In genomic region chr6:163288915-163289314, GRCh38 we compare ENCODE assay signal across 16 cellular contexts.
DNase-seq lines count a peak whose midpoint lies in the region; ATAC-seq and TF ChIP-seq lines count a peak whose summit lies in the region.
"Had no signal": no experiment of that assay in that cellular context is flagged by ENCODE, and none has a peak within 500 bp of the region (broad histone marks: within the 10 kb centered on the region; RNA-seq: fewer than 3 reads in every experiment).

No MANE protein-coding gene starts in this region.

- ATAC-seq in heart left ventricle (peak; percentile 87 to 95 (median 89)), psoas muscle (peak in 3 of 4 donors; percentile 14 to 50 (median 48)), HG02588 (IDR thresholded peaks at IDR 0.05; ENCODE audit: unreplicated experiment) (no peak)
- ATAC-seq: GM12878, HepG2 had no signal

- no peak for TF ChIP-seq POLR2A in heart left ventricle (IDR thresholded peaks at IDR 0.05)

- H3K9me3 ChIP-seq in heart left ventricle (no peaks in the 10 kb centered on the region), right atrium auricular region (no peaks in the 10 kb centered on the region), psoas muscle (no peaks in the 10 kb centered on the region)
- H3K9me3 ChIP-seq: BLaER1 treated with 17β-estradiol and CSF1 and Interleukin-3, amounts not matched to agents 10 nM and 100 nM; HAP-1 had no signal

- H3K4me1 Mint-ChIP-seq in activated naive CD4-positive, alpha-beta T cell treated with anti-CD3 and anti-CD28 coated beads for 36 hours (ENCODE audit: low read depth) = no peaks in the 10 kb centered on the region
- peaks cover 4% of the 10 kb centered on the region for H3K4me1 Mint-ChIP-seq in progenitor cell of endocrine pancreas (ENCODE audit: low read depth)
- H3K4me1 Mint-ChIP-seq: CD4-positive, CD25-positive, alpha-beta regulatory T cell had no signal

- no peak overlapping the region for H3K4me3 Mint-ChIP-seq in activated naive CD4-positive, alpha-beta T cell treated with anti-CD3 and anti-CD28 coated beads for 36 hours
- no peak overlapping the region for H3K4me3 Mint-ChIP-seq in progenitor cell of endocrine pancreas (ENCODE audit: low read depth)
- H3K4me3 Mint-ChIP-seq: CD4-positive, CD25-positive, alpha-beta regulatory T cell had no signal

- CTCF ChIA-PET in activated naive CD4-positive, alpha-beta T cell treated with anti-CD3 and anti-CD28 coated beads for 36 hours (lab: Charles Lee) = interaction anchor here (0.6 kb wide), 2 partner anchors 26 to 62 kb away, joined by 4 to 5 read pairs; no protein-coding TSS in a partner anchor

- no peak overlapping the region for H3K27ac Mint-ChIP-seq in activated naive CD4-positive, alpha-beta T cell treated with anti-CD3 and anti-CD28 coated beads for 36 hours
- H3K27ac Mint-ChIP-seq in progenitor cell of endocrine pancreas = no peak overlapping the region
- H3K27ac Mint-ChIP-seq: CD4-positive, CD25-positive, alpha-beta regulatory T cell had no signal

- H3K27me3 Mint-ChIP-seq in activated naive CD4-positive, alpha-beta T cell treated with anti-CD3 and anti-CD28 coated beads for 36 hours (ENCODE audit: low read depth) = peaks cover 3% of the 10 kb centered on the region
- H3K27me3 Mint-ChIP-seq in progenitor cell of endocrine pancreas = no peaks in the 10 kb centered on the region

- H3K4me3 ChIP-seq in heart left ventricle = no peak overlapping the region
- H3K4me3 ChIP-seq in right atrium auricular region = no peak overlapping the region
- H3K4me3 ChIP-seq in psoas muscle = peak overlapping the region; percentile 1
- H3K4me3 ChIP-seq: BLaER1 treated with 17β-estradiol and CSF1 and Interleukin-3, amounts not matched to agents 10 nM and 100 nM; GM12878; HAP-1 had no signal

- peak; percentile 58 for DNase-seq in Daoy (ENCODE audit: low read depth)
- DNase-seq in heart left ventricle = peak in 4 of 5 donors; percentile 70 to 87 (median 75)
- no peak for DNase-seq in right atrium auricular region (ENCODE audit: low spot score)
- DNase-seq in psoas muscle = no peak
- no peak for DNase-seq in activated naive CD4-positive, alpha-beta T cell treated with anti-CD3 and anti-CD28 coated beads for 36 hours
- DNase-seq in progenitor cell of endocrine pancreas (ENCODE audit: low spot score, unreplicated experiment) = no peak
- DNase-seq in GM20000 (ENCODE audit: low spot score) = no peak
- DNase-seq: AML-193; CD4-positive, CD25-positive, alpha-beta regulatory T cell; DMS53 had no signal

- H3K9me3 Mint-ChIP-seq in activated naive CD4-positive, alpha-beta T cell treated with anti-CD3 and anti-CD28 coated beads for 36 hours = no peaks in the 10 kb centered on the region
- H3K9me3 Mint-ChIP-seq in progenitor cell of endocrine pancreas (ENCODE audit: low read depth) = peaks cover 7% of the 10 kb centered on the region
- H3K9me3 Mint-ChIP-seq: CD4-positive, CD25-positive, alpha-beta regulatory T cell had no signal

- peaks cover 0 to 17% (median 1%) of the 10 kb centered on the region in 12 donors for H3K4me1 ChIP-seq in heart left ventricle
- no peaks in the 10 kb centered on the region for H3K4me1 ChIP-seq in right atrium auricular region
- peaks cover 26% of the 10 kb centered on the region for H3K4me1 ChIP-seq in psoas muscle
- H3K4me1 ChIP-seq: BLaER1 treated with 17β-estradiol and CSF1 and Interleukin-3, amounts not matched to agents 10 nM and 100 nM; HAP-1 had no signal

- WGBS in heart left ventricle, 4 donors = 47 to 67% (median 61%) methylated on average over 11 of the region's 11 CpGs
- 56 to 71% (median 66%) methylated on average over 11 of the region's 11 CpGs for WGBS in psoas muscle, 3 donors

- no peaks in the 10 kb centered on the region for H3K36me3 ChIP-seq in heart left ventricle
- no peaks in the 10 kb centered on the region for H3K36me3 ChIP-seq in right atrium auricular region
- no peaks in the 10 kb centered on the region for H3K36me3 ChIP-seq in psoas muscle (ENCODE audit: insufficient read depth in 1 of 2, low read depth in 1 of 2)
- H3K36me3 ChIP-seq: BLaER1 treated with 17β-estradiol and CSF1 and Interleukin-3, amounts not matched to agents 10 nM and 100 nM; HAP-1 had no signal

- no peaks in the 10 kb centered on the region for H3K27me3 ChIP-seq in heart left ventricle
- no peaks in the 10 kb centered on the region for H3K27me3 ChIP-seq in right atrium auricular region
- H3K27me3 ChIP-seq in psoas muscle (ENCODE audit: insufficient read depth in 3 of 3, low read length in 2 of 3) = no peaks in the 10 kb centered on the region
- H3K27me3 ChIP-seq: BLaER1 treated with 17β-estradiol and CSF1 and Interleukin-3, amounts not matched to agents 10 nM and 100 nM had no signal

- intact Hi-C loops in heart left ventricle (cut with DNase I) (loop anchor here in 2 of 10 donors (5.0 to 10.0 kb wide), 2 partner anchors 77 to 126 kb away; partner anchors contain the start of gene QKI (in 1 of the 2)), psoas muscle (cut with DNase I) (no loop called here)
- intact Hi-C loops in activated naive CD4-positive, alpha-beta T cell treated with anti-CD3 and anti-CD28 coated beads for 36 hours (cut with micrococcal nuclease) = no loop called here

- no peak for TF ChIP-seq CTCF in heart left ventricle (IDR thresholded peaks at IDR 0.05)
- TF ChIP-seq CTCF in right atrium auricular region (IDR thresholded peaks at IDR 0.05) = no peak
- no peak for TF ChIP-seq CTCF in psoas muscle (IDR thresholded peaks at IDR 0.05)
- no peak for TF ChIP-seq CTCF in progenitor cell of endocrine pancreas (IDR thresholded peaks at IDR 0.05; ENCODE audit: unreplicated experiment)
- no peak for TF ChIP-seq CTCF in GM20000 (IDR thresholded peaks at IDR 0.05; ENCODE audit: extremely low read depth, missing control alignments)

- peak overlapping the region; percentile 47 to 86 (median 84) for H3K27ac ChIP-seq in heart left ventricle
- peak overlapping the region; percentile 56 to 84 for H3K27ac ChIP-seq in right atrium auricular region
- peak overlapping the region; percentile 79 for H3K27ac ChIP-seq in psoas muscle
- H3K27ac ChIP-seq: 22Rv1; BLaER1 treated with 17β-estradiol and CSF1 and Interleukin-3, amounts not matched to agents 10 nM and 100 nM had no signal

- no peaks in the 10 kb centered on the region for H3K36me3 Mint-ChIP-seq in activated naive CD4-positive, alpha-beta T cell treated with anti-CD3 and anti-CD28 coated beads for 36 hours (ENCODE audit: low read depth)
- no peaks in the 10 kb centered on the region for H3K36me3 Mint-ChIP-seq in progenitor cell of endocrine pancreas (ENCODE audit: insufficient read depth)
- H3K36me3 Mint-ChIP-seq: CD4-positive, CD25-positive, alpha-beta regulatory T cell had no signal

Comparison
In these comparisons a context has a peak if more than half of its experiments do, and no peak if none do; other contexts are left out.
1. DNase-seq: peak in Daoy (single experiment) and heart left ventricle (4 of 5); none in right atrium auricular region (single experiment), psoas muscle (0 of 2), activated naive CD4-positive, alpha-beta T cell treated with anti-CD3 and anti-CD28 coated beads for 36 hours (single experiment), progenitor cell of endocrine pancreas (single experiment) and GM20000 (single experiment).
2. Peak in every context shown above with its lines, with median percentiles within 50 percentile points of each other: H3K27ac ChIP-seq.